ENCODE assay signal across 11 cellular contexts in genomic region chr17:57035971-57036481, GRCh38. TPM values are rescaled to one million over a fixed set of nuclear protein-coding genes. Genes with fewer than 3 reads are reported as not detected.
A peak's percentile ranks its signal among the peaks of the same experiment; 100 is the strongest.
DNase-seq lines count a peak whose midpoint lies in the region; ATAC-seq, FAIRE-seq and TF ChIP-seq lines count a peak whose summit lies in the region.
"Had no signal": no experiment of that assay in that cellular context is flagged by ENCODE, and none has a peak within 500 bp of the region (broad histone marks: within the 10 kb centered on the region; RNA-seq: fewer than 3 reads in every experiment).

No MANE protein-coding gene starts in this region.

- ATAC-seq in GM23338 (no peak), esophagus mucosa (peak; percentile 73), pancreas (peak; percentile 81 to 87 (median 84))
- ATAC-seq: WTC11 had no signal

- H3K9me3 Mint-ChIP-seq in GM23338 (no peaks in the 10 kb centered on the region; the same call in 2 of the 3 replicates), Calu3 (ENCODE audit: low read depth, unreplicated experiment) (no peaks in the 10 kb centered on the region)
- H3K9me3 Mint-ChIP-seq: WTC11 had no signal

- H3K79me2 ChIP-seq in GM23338 (replicated peaks; ENCODE audit: insufficient read depth) = no peaks in the 10 kb centered on the region

- 18 to 24% methylated on average over 4 of the region's 4 CpGs for WGBS in pancreas, 2 donors

- H3K9me3 ChIP-seq in pancreas = no peaks in the 10 kb centered on the region

- intact Hi-C loops in pancreas (cut with DNase I) = no loop called here
- intact Hi-C loops in Calu3 (cut with micrococcal nuclease; ENCODE audit: unreplicated experiment) = no loop called here

- DNase-seq in GM23338 (ENCODE audit: low spot score) (no peak), NCI-H345 treated with DMSO at 0.1 percent for 48 hours (lab: John Stamatoyannopoulos, UW; ENCODE audit: unreplicated experiment) (peak; percentile 84), pancreas (peak in 4 of 6 donors; percentile 49 to 74 (median 65)), HuH-7 (ENCODE audit: low spot score) (no peak), Calu3 (no peak), NK-92 (lab: John Stamatoyannopoulos, UW; ENCODE audit: unreplicated experiment) (no peak), D721Med (ENCODE audit: insufficient read length, low spot score) (no peak)
- DNase-seq: activated gamma-delta T cell treated with Interleukin-2 at 50 U/mL for 16 hours, KG1 had no signal

- H3K4me1 Mint-ChIP-seq in GM23338 (peaks cover 26% of the 10 kb centered on the region), Calu3 (ENCODE audit: low read depth, unreplicated experiment) (peaks cover 10% of the 10 kb centered on the region)

- H3K4me3 Mint-ChIP-seq in GM23338 = no peak overlapping the region
- no peak overlapping the region for H3K4me3 Mint-ChIP-seq in Calu3 (ENCODE audit: low read depth, unreplicated experiment)
- H3K4me3 Mint-ChIP-seq: WTC11 had no signal

- no peaks in the 10 kb centered on the region for H4K20me1 ChIP-seq in GM23338 (replicated peaks; ENCODE audit: insufficient read depth)

- peaks cover 18% of the 10 kb centered on the region for H3K27me3 Mint-ChIP-seq in GM23338 (ENCODE audit: insufficient read depth, low read depth, poor library complexity)
- peaks cover 26% of the 10 kb centered on the region for H3K27me3 Mint-ChIP-seq in Calu3 (ENCODE audit: unreplicated experiment)

- H3K4me3 ChIP-seq in GM23338 (no peak overlapping the region), pancreas (peak overlapping the region in 2 of 4 donors; percentile 9 to 20)

- no peaks in the 10 kb centered on the region for H3K9me2 ChIP-seq in GM23338 (ENCODE audit: insufficient read depth)

- H3K27ac ChIP-seq in GM23338 (ENCODE audit: low read depth) (no peak overlapping the region), pancreas (peak overlapping the region; percentile 27 to 52 (median 48))

- no peak for TF ChIP-seq CTCF in GM23338 (conservative IDR thresholded peaks at IDR 0.05; ENCODE audit: low read depth in 2 of 2)
- no peak for TF ChIP-seq CTCF in pancreas (IDR thresholded peaks at IDR 0.05)
- no peak for TF ChIP-seq CTCF in Calu3 (IDR thresholded peaks at IDR 0.05; ENCODE audit: unreplicated experiment)
- TF ChIP-seq CTCF in D721Med (IDR thresholded peaks at IDR 0.05; ENCODE audit: insufficient read depth, missing control alignments) = no peak

- peak overlapping the region; percentile 87 for H2AFZ ChIP-seq in GM23338

- peak; percentile 45 for FAIRE-seq in pancreas (lab: Jason Lieb, UNC)
- no peak for FAIRE-seq in D721Med (lab: Jason Lieb, UNC)

- H3K4me2 ChIP-seq in GM23338 = no peak overlapping the region

- CTCF ChIA-PET in Calu3 (lab: Charles Lee) = interaction anchor here (1.6 kb wide), 1 partner anchor 18 kb away, joined by 6 read pairs; no protein-coding TSS in a partner anchor

- H3K27me3 ChIP-seq in GM23338 (ENCODE audit: insufficient read depth) (no peaks in the 10 kb centered on the region), pancreas (no peaks in the 10 kb centered on the region)

- BruUV-seq in Calu3 (replicated peaks; lab: Mats Ljungman, UMichigan) = no TSS peak

- H3K27ac Mint-ChIP-seq in GM23338 (no peak overlapping the region), Calu3 (ENCODE audit: unreplicated experiment) (no peak overlapping the region)
- H3K27ac Mint-ChIP-seq: WTC11 had no signal

- H3F3A ChIP-seq in GM23338 (replicated peaks; ENCODE audit: low read depth) = no peaks in the 10 kb centered on the region

- H3K36me3 Mint-ChIP-seq in GM23338 (ENCODE audit: low read depth) = no peaks in the 10 kb centered on the region
- H3K36me3 Mint-ChIP-seq in Calu3 (ENCODE audit: insufficient read depth, unreplicated experiment) = no peaks in the 10 kb centered on the region
- H3K36me3 Mint-ChIP-seq: WTC11 had no signal

- no peaks in the 10 kb centered on the region for H3K36me3 ChIP-seq in GM23338 (ENCODE audit: insufficient read depth)
- H3K36me3 ChIP-seq in pancreas = no peaks in the 10 kb centered on the region

- H3K4me1 ChIP-seq in GM23338 (ENCODE audit: insufficient read depth) (peaks cover 5% of the 10 kb centered on the region; the same call in 1 of the 2 replicates), pancreas (peaks cover 15 to 29% (median 19%) of the 10 kb centered on the region in 3 donors)

TF ChIP-seq in GM23338, 12 proteins besides CTCF, POLR2A, EP300 and RAD21 (continues in another document):
- TF ChIP-seq ZNF114 (CRISPR knock-in tag; IDR thresholded peaks at IDR 0.05) = no peak
- TF ChIP-seq NANOG (IDR thresholded peaks at IDR 0.05; ENCODE audit: borderline replicate concordance) = no peak
- TF ChIP-seq ZNF462 (CRISPR knock-in tag; IDR thresholded peaks at IDR 0.05) = no peak
- TF ChIP-seq STAT1 (IDR thresholded peaks at IDR 0.05; ENCODE audit: unreplicated experiment) = no peak
- TF ChIP-seq ZNF331 (CRISPR knock-in tag; IDR thresholded peaks at IDR 0.05; ENCODE audit: low read depth) = no peak
- TF ChIP-seq EZH2 (IDR thresholded peaks at IDR 0.05; ENCODE audit: low read depth, unreplicated experiment) = no peak
- no peak for TF ChIP-seq EZH2phosphoT487 (IDR thresholded peaks at IDR 0.05; ENCODE audit: unreplicated experiment)

RNA-seq across cellular contexts. Expression of gene AKAP1, which starts 49.0 kb away (rescaled TPM):
- 34.9 and 45.9 TPM in 2 replicates for total RNA-seq in GM23338 (2014; rRNA removed; shearing (Covaris generic))
- polyA plus RNA-seq in GM23338 (2016; fragmentation: Nextera tagmentation; extraction: Ambion mirVana) (19.6 and 23.4 TPM in 2 replicates), pancreas (10 to 100 TPM in 1 of 2 donors, 1 to 10 TPM in 1; 9.8 to 12.8 TPM)
- total RNA-seq in esophagus mucosa (29.9 TPM), pancreas (10 to 100 TPM; 13.9 to 23.8 (median 18.0) TPM), Calu3 (2022) (41.4 and 48.4 TPM in 2 replicates)

RNA-seq across cellular contexts. Expression of gene SCPEP1, which starts 58.1 kb away (rescaled TPM):
- 52.1 and 55.0 TPM in 2 replicates for total RNA-seq in GM23338 (2014; rRNA removed; shearing (Covaris generic))
- polyA plus RNA-seq in GM23338 (2016; fragmentation: Nextera tagmentation; extraction: Ambion mirVana) (46.6 and 52.6 TPM in 2 replicates), pancreas (10 to 100 TPM; 21.9 to 35.8 TPM)
- total RNA-seq in esophagus mucosa (68.1 TPM), pancreas (10 to 100 TPM in 3 of 6 donors, 1 to 10 TPM in 3; 6.6 to 37.2 (median 10.9) TPM), Calu3 (2022) (17.6 and 20.2 TPM in 2 replicates)

Comparison
In these comparisons a context has a peak if more than half of its experiments do, and no peak if none do; other contexts are left out.
1. DNase-seq: peak in NCI-H345 treated with DMSO at 0.1 percent for 48 hours (single experiment) and pancreas (4 of 6); none in GM23338 (single experiment), HuH-7 (single experiment), Calu3 (single experiment), NK-92 (single experiment) and D721Med (single experiment).